23 cellular contexts compared by ENCODE assay signal in genomic region chr2:206805922-206806607, GRCh38. TPM values are rescaled to one million over a fixed set of nuclear protein-coding genes. Genes with fewer than 3 reads are reported as not detected.
DNase-seq lines count a peak whose midpoint lies in the region; TF ChIP-seq lines count a peak whose summit lies in the region.
"Had no signal": no experiment of that assay in that cellular context is flagged by ENCODE, and none has a peak within 500 bp of the region (broad histone marks: within the 10 kb centered on the region; RNA-seq: fewer than 3 reads in every experiment).

No MANE protein-coding gene starts in this region.

- POLR2A ChIA-PET in HEK293T (lab: Yijun Ruan, JAX): no interaction called here

- intact Hi-C loops in mammary epithelial cell (cut with micrococcal nuclease): loop anchor here (10.0 kb wide), 2 partner anchors 269 to 929 kb away; no protein-coding TSS in a partner anchor

- in situ Hi-C loops in mammary epithelial cell (cut with MboI; ENCODE audit: low sequenced_read_pairs in 2 of 2): no loop called here

- H3K9me3 ChIP-seq in adipocyte (ENCODE audit: control insufficient read depth, low read length): no peaks in the 10 kb centered on the region
- no peaks in the 10 kb centered on the region for H3K9me3 ChIP-seq in iPS-15b (ENCODE audit: control insufficient read depth, insufficient read depth, low read length)
- H3K9me3 ChIP-seq in osteoblast (ENCODE audit: low read depth, low read length): no peaks in the 10 kb centered on the region
- no peaks in the 10 kb centered on the region for H3K9me3 ChIP-seq in mammary epithelial cell (replicated peaks; ENCODE audit: insufficient read depth, low read length)
- H3K9me3 ChIP-seq: Caco-2, ovary, sigmoid colon, SJCRH30, thoracic aorta had no signal

- no TSS peak for BruUV-seq in mammary epithelial cell (replicated peaks; lab: Mats Ljungman, UMichigan)

- no peak for TF ChIP-seq CTCF in C4-2B (conservative IDR thresholded peaks at IDR 0.05)
- no peak for TF ChIP-seq CTCF in osteoblast (IDR thresholded peaks at IDR 0.05; ENCODE audit: extremely low read depth, low read depth, low read length)
- no peak for TF ChIP-seq CTCF in mammary epithelial cell (conservative IDR thresholded peaks at IDR 0.05 in 1 of 2, IDR thresholded peaks at IDR 0.05 in 1 of 2; ENCODE audit: extremely low read depth in 1 of 2, insufficient read depth in 1 of 2, low read depth in 1 of 2, low read length in 2 of 2)

- H3K27ac ChIP-seq in C4-2B: peak overlapping the region; percentile 75
- no peak overlapping the region for H3K27ac ChIP-seq in osteoblast (ENCODE audit: low read depth, low read length)
- no peak overlapping the region for H3K27ac ChIP-seq in mammary epithelial cell (ENCODE audit: insufficient read depth, low read depth, low read length)
- H3K27ac ChIP-seq: hepatocyte, ovary, sigmoid colon, SJCRH30, thoracic aorta had no signal

- no peak overlapping the region for H3K4me2 ChIP-seq in osteoblast (ENCODE audit: insufficient read depth, low read length)
- no peak overlapping the region for H3K4me2 ChIP-seq in mammary epithelial cell (ENCODE audit: insufficient read depth, low read depth, low read length)
- H3K4me2 ChIP-seq: hepatocyte had no signal

- no peak for DNase-seq in HEK293T (ENCODE audit: extremely low spot score)
- peak; percentile 51 for DNase-seq in adipocyte (ENCODE audit: low read depth)
- DNase-seq in DMS114 treated with DMSO at 0.1 percent for 48 hours (lab: John Stamatoyannopoulos, UW; ENCODE audit: unreplicated experiment): no peak
- DNase-seq in NCI-H524 (lab: John Stamatoyannopoulos, UW): no peak
- no peak for DNase-seq in osteoblast (ENCODE audit: insufficient read length, low spot score, missing footprints)
- no peak for DNase-seq in mammary epithelial cell
- DNase-seq: activated CD4-positive, alpha-beta memory T cell treated with anti-CD3 and anti-CD28 coated beads for 36 hours; activated naive CD4-positive, alpha-beta T cell treated with Interleukin-2 at 50 U/mL for 16 hours; AML-193; anterior cingulate cortex; Caco-2; effector CD8-positive, alpha-beta T cell; Kasumi-1; NCI-H1092 treated with DMSO at 0.1 percent for 48 hours; ovary; sigmoid colon; SJCRH30; T-helper 2 cell had no signal

- dilution Hi-C loops in mammary epithelial cell (cut with HindIII; ENCODE audit: low sequenced_read_pairs): no loop called here

- H3K9ac ChIP-seq in adipocyte (ENCODE audit: low read length): no peak overlapping the region
- peak overlapping the region; percentile 57 for H3K9ac ChIP-seq in iPS-15b (ENCODE audit: low read depth, low read length)
- no peak overlapping the region for H3K9ac ChIP-seq in mammary epithelial cell (ENCODE audit: insufficient read depth, low read length)

- H3K4me1 ChIP-seq in adipocyte (ENCODE audit: control insufficient read depth, insufficient read depth, low read length) (peaks cover 7% of the 10 kb centered on the region), iPS-15b (ENCODE audit: control insufficient read depth, insufficient read depth, low read length) (peaks cover 27% of the 10 kb centered on the region), osteoblast (ENCODE audit: insufficient read depth, low read length) (no peaks in the 10 kb centered on the region), mammary epithelial cell (ENCODE audit: insufficient read depth, low read length) (no peaks in the 10 kb centered on the region)
- H3K4me1 ChIP-seq: Caco-2, SJCRH30 had no signal

- H3K27me3 ChIP-seq in adipocyte (replicated peaks; ENCODE audit: control insufficient read depth, insufficient read depth, low read length) (no peaks in the 10 kb centered on the region), iPS-15b (ENCODE audit: control insufficient read depth, insufficient read depth, low read length) (no peaks in the 10 kb centered on the region), osteoblast (ENCODE audit: insufficient read depth, low read length) (no peaks in the 10 kb centered on the region), mammary epithelial cell (ENCODE audit: insufficient read depth, low read length) (no peaks in the 10 kb centered on the region)
- H3K27me3 ChIP-seq: hepatocyte, ovary, sigmoid colon, SJCRH30 had no signal

- WGBS in mammary epithelial cell (ENCODE audit: low coverage, missing lambda C conversion rate): 45% methylated on average over 5 of the region's 6 CpGs

- no peaks in the 10 kb centered on the region for H4K20me1 ChIP-seq in osteoblast (ENCODE audit: insufficient read depth, low read length)
- no peaks in the 10 kb centered on the region for H4K20me1 ChIP-seq in mammary epithelial cell (ENCODE audit: insufficient read depth, low read length)

- H3K4me3 ChIP-seq in adipocyte (ENCODE audit: low read length): no peak overlapping the region
- H3K4me3 ChIP-seq in iPS-15b (ENCODE audit: low read depth, low read length): peak overlapping the region; percentile 4
- H3K4me3 ChIP-seq in osteoblast (ENCODE audit: insufficient read depth, low read length): no peak overlapping the region
- no peak overlapping the region for H3K4me3 ChIP-seq in mammary epithelial cell (replicated peaks in 1 of 3; ENCODE audit: insufficient read depth in 1 of 3, low read depth in 2 of 3, low read length in 3 of 3)
- H3K4me3 ChIP-seq: hepatocyte, lung, ovary, sigmoid colon, SJCRH30, thoracic aorta had no signal

- H3K79me2 ChIP-seq in osteoblast (ENCODE audit: insufficient read depth, low read length) (no peaks in the 10 kb centered on the region), mammary epithelial cell (ENCODE audit: insufficient read depth, low read length) (no peaks in the 10 kb centered on the region)
- H3K79me2 ChIP-seq: hepatocyte had no signal

- CTCF ChIA-PET in HEK293T (lab: Yijun Ruan, JAX) (interaction anchor here (0.6 kb wide), 1 partner anchor 820 kb away, joined by 3 read pairs; no protein-coding TSS in a partner anchor), mammary epithelial cell (lab: Charles Lee; ENCODE audit: low non-redundant PET) (interaction anchor here (0.6 kb wide), 1 partner anchor 294 kb away, joined by 3 read pairs; no protein-coding TSS in a partner anchor)

- H2AFZ ChIP-seq in osteoblast (ENCODE audit: low read length) (no peak overlapping the region), mammary epithelial cell (ENCODE audit: low read depth, low read length) (no peak overlapping the region)
- H2AFZ ChIP-seq: hepatocyte had no signal

- no peaks in the 10 kb centered on the region for H3K36me3 ChIP-seq in adipocyte (ENCODE audit: control insufficient read depth, insufficient read depth, low read length, severe bottlenecking)
- peaks cover 9% of the 10 kb centered on the region for H3K36me3 ChIP-seq in iPS-15b (ENCODE audit: control insufficient read depth, insufficient read depth, low read length)
- H3K36me3 ChIP-seq in osteoblast (ENCODE audit: insufficient read depth, low read length): no peaks in the 10 kb centered on the region
- H3K36me3 ChIP-seq in mammary epithelial cell (ENCODE audit: insufficient read depth, low read length): no peaks in the 10 kb centered on the region
- H3K36me3 ChIP-seq: ovary, sigmoid colon, SJCRH30, thoracic aorta had no signal

TF ChIP-seq in HEK293T, 16 proteins besides CTCF, POLR2A, EP300 and RAD21:
- TF ChIP-seq PKNOX1 (IDR thresholded peaks at IDR 0.05): peak; percentile 26; the same call in 1 of the 2 replicates
- TF ChIP-seq BHLHE40 (IDR thresholded peaks at IDR 0.05; ENCODE audit: borderline replicate concordance): no peak

RNA-seq across cellular contexts. Expression of gene FASTKD2, which starts 40.7 kb away (rescaled TPM):
- 35.8 and 39.2 TPM in 2 replicates for total RNA-seq in osteoblast
- 10 to 100 TPM; 32.6 to 45.0 TPM for total RNA-seq in mammary epithelial cell
- 40.5 TPM for polyA plus RNA-seq in mammary epithelial cell
- polyA minus RNA-seq in mammary epithelial cell: 62.5 TPM

RNA-seq across cellular contexts. Expression of gene MDH1B, which starts 40.9 kb away (rescaled TPM):
- total RNA-seq in osteoblast (0.88 and 2.2 TPM in 2 replicates), mammary epithelial cell (1 to 10 TPM in 1 of 2 donors, under 1 TPM in 1; 0.54 to 1.8 TPM)
- 0.66 TPM for polyA plus RNA-seq in mammary epithelial cell
- polyA minus RNA-seq in mammary epithelial cell: not detected
